In the genomic region with DNA sequence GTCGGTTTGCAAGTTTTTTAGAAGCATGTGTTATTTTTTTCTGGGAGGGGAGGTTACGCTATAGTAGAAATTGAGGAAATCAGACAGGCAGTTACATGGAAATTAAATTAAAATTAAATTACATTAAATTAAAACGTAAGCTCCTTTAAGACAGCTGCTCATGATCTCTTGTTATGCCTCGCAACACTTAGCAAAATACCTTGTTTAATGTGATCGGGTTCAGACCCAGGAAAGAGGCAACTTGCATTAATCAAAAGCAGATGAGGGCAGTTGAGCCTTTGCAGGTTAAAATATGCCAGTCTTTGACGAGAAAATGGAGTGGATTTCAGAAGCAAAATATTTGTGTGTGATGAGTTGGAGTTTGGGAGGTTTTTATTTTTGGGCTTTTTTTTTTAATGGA, we compare ENCODE assay signal across 24 cellular contexts.
A peak's percentile ranks its signal among the peaks of the same experiment; 100 is the strongest.
DNase-seq lines count a peak whose midpoint lies in the region; ATAC-seq and TF ChIP-seq lines count a peak whose summit lies in the region.
"Had no signal": no experiment of that assay in that cellular context is flagged by ENCODE, and none has a peak within 500 bp of the region (broad histone marks: within the 10 kb centered on the region; RNA-seq: fewer than 3 reads in every experiment).

No MANE protein-coding gene starts in this region.

- H3K18ac ChIP-seq in IMR-90 (ENCODE audit: low read depth, low read length), result no peak overlapping the region

- DNase-seq in IMR-90, result no peak
- DNase-seq in NCI-H82 (lab: John Stamatoyannopoulos, UW), result peak; percentile 71
- peak; percentile 86 for DNase-seq in SK-N-DZ (ENCODE audit: low spot score)
- DNase-seq in germinal center (ENCODE audit: low spot score), result no peak
- no peak for DNase-seq in epidermal melanocyte (ENCODE audit: insufficient read length, low spot score)
- DNase-seq in SJCRH30, result no peak
- DNase-seq: 8988T; ACHN; BE2C; CD4-positive, alpha-beta memory T cell; CD4-positive, CD25-positive, alpha-beta regulatory T cell; CD8-positive, alpha-beta memory T cell; COR-L47; DMS 273 treated with DMSO at 0.1 percent for 48 hours; DMS153; DMS53; DMS79; DND-41; EL; GDM1 had no signal

- no TSS peak for BruUV-seq in IMR-90 (replicated peaks; lab: Mats Ljungman, UMichigan)

- H3K79me1 ChIP-seq in IMR-90 (ENCODE audit: low read depth in 1 of 2, low read length in 2 of 2), result peaks cover 0 to 18% of the 10 kb centered on the region in 2 experiments; a peak in 2 of 4 replicates

- H3K9me1 ChIP-seq in IMR-90 (ENCODE audit: insufficient read depth, low read length), result peaks cover 23% of the 10 kb centered on the region

- H2BK15ac ChIP-seq in IMR-90 (ENCODE audit: low read depth, low read length), result peak overlapping the region; percentile 54; the same call in 2 of the 3 replicates

- H3K9me3 ChIP-seq in IMR-90 (ENCODE audit: control insufficient read depth, insufficient read depth, low read length) (no peaks in the 10 kb centered on the region), SJCRH30 (replicated peaks) (no peaks in the 10 kb centered on the region)
- H3K9me3 ChIP-seq: BE2C, BLaER1 had no signal

- peak overlapping the region; percentile 57; the same call in 1 of the 2 replicates for H2BK20ac ChIP-seq in IMR-90 (ENCODE audit: low read depth, low read length)

- peak overlapping the region; percentile 84; the same call in 1 of the 2 replicates for H3K4ac ChIP-seq in IMR-90 (ENCODE audit: low read depth, low read length)

- peak overlapping the region; percentile 75 for H2BK120ac ChIP-seq in IMR-90 (ENCODE audit: low read depth, low read length)

- no peak overlapping the region for H2BK5ac ChIP-seq in IMR-90 (ENCODE audit: low read depth, low read length, poor library complexity, severe bottlenecking)

- TF ChIP-seq CTCF in IMR-90 (conservative IDR thresholded peaks at IDR 0.05; ENCODE audit: low read depth, low read length), result no peak

- H3K4me3 ChIP-seq in IMR-90 (ENCODE audit: insufficient read depth, low read depth, low read length), result no peak overlapping the region
- no peak overlapping the region for H3K4me3 ChIP-seq in SJCRH30
- H3K4me3 ChIP-seq: BLaER1, GM12878 had no signal

- H3K14ac ChIP-seq in IMR-90 (replicated peaks; ENCODE audit: low read depth, low read length), result peak overlapping the region; percentile 22; the same call in 1 of the 2 replicates

- no peak for ATAC-seq in IMR-90 (ENCODE audit: low read depth)
- ATAC-seq in SK-N-SH treated with all-trans-retinoic acid at 6 μM for 48 hours, result peak; percentile 29; the same call in 1 of the 3 replicates
- no peak for ATAC-seq in GM21423 (IDR thresholded peaks at IDR 0.05; ENCODE audit: unreplicated experiment)
- ATAC-seq: GM12878 had no signal

- H3K4me2 ChIP-seq in IMR-90 (ENCODE audit: low read depth, low read length), result no peak overlapping the region
- H3K4me2 ChIP-seq: BLaER1 had no signal

- H2AK5ac ChIP-seq in IMR-90 (ENCODE audit: low read depth, low read length), result no peak overlapping the region

- H4K5ac ChIP-seq in IMR-90 (ENCODE audit: low read depth, low read length), result no peak overlapping the region

- WGBS in IMR-90 (ENCODE audit: extremely low coverage in 2 of 2, insufficient read length in 1 of 2), 2 experiments, result 100% methylated on average over 1 of the region's 6 CpGs

- H4K20me1 ChIP-seq in IMR-90 (ENCODE audit: insufficient read depth, low read length), result no peaks in the 10 kb centered on the region
- H4K20me1 ChIP-seq: BLaER1 had no signal

- H3K9ac ChIP-seq in IMR-90 (ENCODE audit: low read depth, low read length), result no peak overlapping the region
- H3K9ac ChIP-seq: BLaER1 had no signal

- H3K56ac ChIP-seq in IMR-90 (ENCODE audit: extremely low read depth, insufficient read depth, low read length), result no peak overlapping the region

- no peak for TF ChIP-seq POLR2A in IMR-90 (IDR thresholded peaks at IDR 0.05; ENCODE audit: low read depth, low read length)

- TF ChIP-seq RAD21 in IMR-90 (IDR thresholded peaks at IDR 0.05; ENCODE audit: low read length), result no peak

- in situ Hi-C loops in IMR-90 (cut with MboI; ENCODE audit: low sequenced_read_pairs), result no loop called here

- POLR2A ChIA-PET in IMR-90 (lab: Charles Lee; ENCODE audit: unreplicated experiment), result interaction anchor here (0.6 kb wide), 1 partner anchor 532 kb away, joined by 20 read pairs; no protein-coding TSS in a partner anchor

- dilution Hi-C loops in IMR-90 (cut with HindIII; ENCODE audit: low sequenced_read_pairs, unreplicated experiment), result no loop called here

- H3K36me3 ChIP-seq in IMR-90 (ENCODE audit: control insufficient read depth, insufficient read depth, low read length), result no peaks in the 10 kb centered on the region
- H3K36me3 ChIP-seq in SJCRH30, result no peaks in the 10 kb centered on the region
- H3K36me3 ChIP-seq: BE2C, BLaER1 had no signal

- H4K91ac ChIP-seq in IMR-90 (ENCODE audit: insufficient read depth, low read depth, low read length), result no peak overlapping the region

- H2AFZ ChIP-seq in IMR-90 (replicated peaks; ENCODE audit: low read length, poor library complexity), result no peak overlapping the region

- H4K8ac ChIP-seq in IMR-90 (ENCODE audit: low read depth in 2 of 2, low read length in 2 of 2), result peak overlapping the region in 1 of 2 experiments; percentile 20; a peak in 1 of 4 replicates

- CTCF ChIA-PET in IMR-90 (lab: Yijun Ruan, JAX), result no interaction called here

- H3K23ac ChIP-seq in IMR-90 (ENCODE audit: low read depth, low read length), result no peak overlapping the region

- H3K27ac ChIP-seq in IMR-90 (ENCODE audit: insufficient read depth, low read length) (no peak overlapping the region), SJCRH30 (no peak overlapping the region)
- H3K27ac ChIP-seq: BLaER1 had no signal

- no peaks in the 10 kb centered on the region for H3K27me3 ChIP-seq in IMR-90 (ENCODE audit: control insufficient read depth, insufficient read depth, low read length)
- peaks cover 5% of the 10 kb centered on the region; the same call in 1 of the 2 replicates for H3K27me3 ChIP-seq in SJCRH30
- H3K27me3 ChIP-seq: BE2C, BLaER1 had no signal

- no peak overlapping the region for H2AK9ac ChIP-seq in IMR-90 (replicated peaks; ENCODE audit: low read depth, low read length, poor library complexity)

- peaks cover 20% of the 10 kb centered on the region for H3K4me1 ChIP-seq in IMR-90 (ENCODE audit: control insufficient read depth, insufficient read depth, low read length)
- H3K4me1 ChIP-seq in SJCRH30, result no peaks in the 10 kb centered on the region
- H3K4me1 ChIP-seq: BE2C, BLaER1 had no signal

- intact Hi-C loops in IMR-90 (cut with micrococcal nuclease), result loop anchor here (5.0 to 10.0 kb wide), 2 partner anchors 816 to 831 kb away; no protein-coding TSS in a partner anchor

TF ChIP-seq in IMR-90, 13 proteins besides CTCF, POLR2A, EP300 and RAD21 (continues in another document):
- TF ChIP-seq, protein P1, sequence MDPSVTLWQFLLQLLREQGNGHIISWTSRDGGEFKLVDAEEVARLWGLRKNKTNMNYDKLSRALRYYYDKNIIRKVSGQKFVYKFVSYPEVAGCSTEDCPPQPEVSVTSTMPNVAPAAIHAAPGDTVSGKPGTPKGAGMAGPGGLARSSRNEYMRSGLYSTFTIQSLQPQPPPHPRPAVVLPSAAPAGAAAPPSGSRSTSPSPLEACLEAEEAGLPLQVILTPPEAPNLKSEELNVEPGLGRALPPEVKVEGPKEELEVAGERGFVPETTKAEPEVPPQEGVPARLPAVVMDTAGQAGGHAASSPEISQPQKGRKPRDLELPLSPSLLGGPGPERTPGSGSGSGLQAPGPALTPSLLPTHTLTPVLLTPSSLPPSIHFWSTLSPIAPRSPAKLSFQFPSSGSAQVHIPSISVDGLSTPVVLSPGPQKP (IDR thresholded peaks at IDR 0.05; ENCODE audit: borderline replicate concordance, low read depth, low read length), result no peak
- TF ChIP-seq SMC3 (IDR thresholded peaks at IDR 0.05; ENCODE audit: low read depth, low read length), result no peak
- TF ChIP-seq MXI1 (IDR thresholded peaks at IDR 0.05; ENCODE audit: borderline replicate concordance, low read depth, low read length), result no peak
- TF ChIP-seq FOS (IDR thresholded peaks at IDR 0.05; ENCODE audit: low read depth, low read length), result no peak
- no peak for TF ChIP-seq BHLHE40 (IDR thresholded peaks at IDR 0.05; ENCODE audit: low read depth, low read length)
- TF ChIP-seq CHD1 (IDR thresholded peaks at IDR 0.05; ENCODE audit: low read depth, low read length), result no peak
- TF ChIP-seq RCOR1 (IDR thresholded peaks at IDR 0.05; ENCODE audit: insufficient replicate concordance, low read length), result no peak
- no peak for TF ChIP-seq MAZ (IDR thresholded peaks at IDR 0.05; ENCODE audit: borderline replicate concordance, low read depth, low read length)
- no peak for TF ChIP-seq RFX5 (IDR thresholded peaks at IDR 0.05; ENCODE audit: low read depth, low read length)
- TF ChIP-seq CEBPB (IDR thresholded peaks at IDR 0.05; ENCODE audit: low read depth, low read length), result no peak
- no peak for TF ChIP-seq NFE2L2 (IDR thresholded peaks at IDR 0.05; ENCODE audit: low read depth, low read length)

TF ChIP-seq in SK-N-SH treated with all-trans-retinoic acid at 6 μM for 48 hours, 23 proteins besides CTCF, POLR2A, EP300 and RAD21 (continues in another document):
- peak; percentile 88 for TF ChIP-seq ZNF70 (CRISPR knock-in tag; IDR thresholded peaks at IDR 0.05)
- TF ChIP-seq ESRRG (CRISPR knock-in tag; IDR thresholded peaks at IDR 0.05), result no peak
- peak; percentile 67; the same call in 1 of the 2 replicates for TF ChIP-seq TCF4 (CRISPR knock-in tag; IDR thresholded peaks at IDR 0.05; ENCODE audit: borderline replicate concordance)
- no peak for TF ChIP-seq ZNF565 (CRISPR knock-in tag; conservative IDR thresholded peaks at IDR 0.05; ENCODE audit: low read depth)
- TF ChIP-seq BACH2 (CRISPR knock-in tag; IDR thresholded peaks at IDR 0.05; ENCODE audit: borderline replicate concordance), result no peak
- no peak for TF ChIP-seq ZFP30 (CRISPR knock-in tag; IDR thresholded peaks at IDR 0.05)
- TF ChIP-seq CSDC2 (CRISPR knock-in tag; IDR thresholded peaks at IDR 0.05), result no peak
- no peak for TF ChIP-seq SNAI2 (CRISPR knock-in tag; IDR thresholded peaks at IDR 0.05)
- no peak for TF ChIP-seq OSR1 (CRISPR knock-in tag; IDR thresholded peaks at IDR 0.05)
- TF ChIP-seq, protein P2, sequence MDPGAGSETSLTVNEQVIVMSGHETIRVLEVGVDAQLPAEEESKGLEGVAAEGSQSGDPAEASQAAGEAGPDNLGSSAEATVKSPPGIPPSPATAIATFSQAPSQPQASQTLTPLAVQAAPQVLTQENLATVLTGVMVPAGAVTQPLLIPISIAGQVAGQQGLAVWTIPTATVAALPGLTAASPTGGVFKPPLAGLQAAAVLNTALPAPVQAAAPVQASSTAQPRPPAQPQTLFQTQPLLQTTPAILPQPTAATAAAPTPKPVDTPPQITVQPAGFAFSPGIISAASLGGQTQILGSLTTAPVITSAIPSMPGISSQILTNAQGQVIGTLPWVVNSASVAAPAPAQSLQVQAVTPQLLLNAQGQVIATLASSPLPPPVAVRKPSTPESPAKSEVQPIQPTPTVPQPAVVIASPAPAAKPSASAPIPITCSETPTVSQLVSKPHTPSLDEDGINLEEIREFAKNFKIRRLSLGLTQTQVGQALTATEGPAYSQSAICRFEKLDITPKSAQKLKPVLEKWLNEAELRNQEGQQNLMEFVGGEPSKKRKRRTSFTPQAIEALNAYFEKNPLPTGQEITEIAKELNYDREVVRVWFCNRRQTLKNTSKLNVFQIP (CRISPR knock-in tag; IDR thresholded peaks at IDR 0.05; ENCODE audit: borderline replicate concordance, low read depth), result no peak

Comparison
In these comparisons a context has a peak if more than half of its experiments do, and no peak if none do; other contexts are left out.
1. DNase-seq: peak in NCI-H82 (single experiment) and SK-N-DZ (single experiment); none in IMR-90 (single experiment), germinal center (single experiment), epidermal melanocyte (single experiment) and SJCRH30 (0 of 2).